32 cellular contexts compared by ENCODE assay signal in the genomic region with DNA sequence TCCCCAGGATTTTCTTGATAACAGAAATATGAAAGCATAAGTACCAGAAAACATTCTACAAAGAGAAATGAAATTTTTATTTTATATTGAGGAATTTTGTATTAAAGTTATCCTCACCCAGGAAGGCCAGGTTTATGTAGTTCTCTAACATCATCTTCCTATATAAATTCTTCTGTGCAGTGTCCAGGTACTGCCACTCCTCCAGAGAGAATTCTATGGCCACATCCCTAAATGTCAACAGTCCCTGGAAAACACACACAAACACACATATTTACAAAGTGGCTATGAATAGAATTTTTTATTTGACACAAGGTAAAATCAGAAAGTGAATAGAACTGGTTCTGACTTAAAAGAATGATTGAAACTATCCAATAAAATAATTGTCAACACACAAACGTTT.
"Had no signal": no experiment of that assay in that cellular context is flagged by ENCODE, and none has a peak within 500 bp of the region (broad histone marks: within the 10 kb centered on the region; RNA-seq: fewer than 3 reads in every experiment).

No MANE protein-coding gene starts in this region.

- H3K4me1 ChIP-seq: ascending aorta, breast epithelium, esophagus muscularis mucosa, foreskin keratinocyte, gastrocnemius medialis had no signal

- ATAC-seq: activated naive CD4-positive, alpha-beta T cell treated with anti-CD3 and anti-CD28 coated beads, Interleukin-2, amount 50 U/mL, for 72 hours; activated T-cell treated with anti-CD3 and anti-CD28 coated beads, Interleukin-2, amount 50 U/mL, for 72 hours; effector memory CD8-positive, alpha-beta T cell; foreskin keratinocyte; gastrocnemius medialis; WTC11 had no signal

- H3K4me3 ChIP-seq: ascending aorta, breast epithelium, cardiac muscle cell, esophagus muscularis mucosa, gastrocnemius medialis had no signal

- H3K9me3 Mint-ChIP-seq: activated naive CD4-positive, alpha-beta T cell treated with anti-CD3 and anti-CD28 coated beads, Interleukin-2, amount 50 U/mL, for 72 hours; activated T-cell treated with anti-CD3 and anti-CD28 coated beads, Interleukin-2, amount 50 U/mL, for 24 hours; effector memory CD8-positive, alpha-beta T cell had no signal

- H3K36me3 ChIP-seq: ascending aorta, breast epithelium, cardiac muscle cell, esophagus muscularis mucosa, gastrocnemius medialis had no signal

- H3K4me1 Mint-ChIP-seq: activated CD4-positive, alpha-beta memory T cell treated with anti-CD3 and anti-CD28 coated beads, Interleukin-2, amount 10 ng/mL, durations not matched to agents 7 days and 5 days; activated CD4-positive, alpha-beta T cell treated with anti-CD3 and anti-CD28 coated beads, Interleukin-2, amount 10 ng/mL, durations not matched to agents 7 days and 5 days; activated naive CD4-positive, alpha-beta T cell treated with anti-CD3 and anti-CD28 coated beads, Interleukin-2, amount 10 ng/mL, durations not matched to agents 7 days and 5 days; activated naive CD8-positive, alpha-beta T cell treated with anti-CD3 and anti-CD28 coated beads, Interleukin-2, amount 10 ng/mL, durations not matched to agents 7 days and 5 days; brain had no signal

- H3K36me3 Mint-ChIP-seq: activated naive CD4-positive, alpha-beta T cell treated with anti-CD3 and anti-CD28 coated beads, Interleukin-2, amount 10 ng/mL, durations not matched to agents 7 days and 5 days; activated naive CD4-positive, alpha-beta T cell treated with anti-CD3 and anti-CD28 coated beads, Interleukin-2, amount 50 U/mL, for 72 hours; activated naive CD8-positive, alpha-beta T cell treated with anti-CD3 and anti-CD28 coated beads, Interleukin-2, amount 10 ng/mL, durations not matched to agents 7 days and 5 days; brain had no signal

- H3K27ac ChIP-seq: ascending aorta, breast epithelium, cardiac muscle cell, esophagus muscularis mucosa, foreskin keratinocyte, gastrocnemius medialis, VCaP had no signal

- H3K9me3 ChIP-seq: ascending aorta, breast epithelium, esophagus muscularis mucosa, gastrocnemius medialis had no signal

- H3K4me3 Mint-ChIP-seq: activated CD4-positive, alpha-beta memory T cell treated with anti-CD3 and anti-CD28 coated beads, Interleukin-2, amount 10 ng/mL, durations not matched to agents 7 days and 5 days; activated CD4-positive, alpha-beta T cell treated with anti-CD3 and anti-CD28 coated beads, Interleukin-2, amount 10 ng/mL, durations not matched to agents 7 days and 5 days; activated naive CD4-positive, alpha-beta T cell treated with anti-CD3 and anti-CD28 coated beads, Interleukin-2, amount 10 ng/mL, durations not matched to agents 7 days and 5 days; activated naive CD8-positive, alpha-beta T cell treated with anti-CD3 and anti-CD28 coated beads, Interleukin-2, amount 10 ng/mL, durations not matched to agents 7 days and 5 days; activated T-cell treated with anti-CD3 and anti-CD28 coated beads, Interleukin-2, amount 50 U/mL, for 24 hours; activated T-cell treated with anti-CD3 and anti-CD28 coated beads, Interleukin-2, amount 50 U/mL, for 72 hours; brain; effector memory CD8-positive, alpha-beta T cell; WTC11 had no signal

- H3K27me3 Mint-ChIP-seq: activated CD4-positive, alpha-beta memory T cell treated with anti-CD3 and anti-CD28 coated beads, Interleukin-2, amount 10 ng/mL, durations not matched to agents 7 days and 5 days; activated CD4-positive, alpha-beta T cell treated with anti-CD3 and anti-CD28 coated beads, Interleukin-2, amount 10 ng/mL, durations not matched to agents 7 days and 5 days; activated naive CD4-positive, alpha-beta T cell treated with anti-CD3 and anti-CD28 coated beads, Interleukin-2, amount 10 ng/mL, durations not matched to agents 7 days and 5 days; activated naive CD8-positive, alpha-beta T cell treated with anti-CD3 and anti-CD28 coated beads, Interleukin-2, amount 10 ng/mL, durations not matched to agents 7 days and 5 days; activated T-cell treated with anti-CD3 and anti-CD28 coated beads, Interleukin-2, amount 50 U/mL, for 24 hours; brain; effector memory CD8-positive, alpha-beta T cell had no signal

- DNase-seq: activated CD4-positive, alpha-beta memory T cell treated with anti-CD3 and anti-CD28 coated beads, Interleukin-2, amount 10 ng/mL, durations not matched to agents 7 days and 5 days; activated CD4-positive, alpha-beta T cell treated with anti-CD3 and anti-CD28 coated beads for 1 hour; activated CD4-positive, alpha-beta T cell treated with anti-CD3 and anti-CD28 coated beads for 4 hours; activated CD4-positive, alpha-beta T cell treated with anti-CD3 and anti-CD28 coated beads, Interleukin-2, amount 10 ng/mL, durations not matched to agents 7 days and 5 days; activated CD4-positive, alpha-beta T cell treated with anti-CD3 and anti-CD28 coated beads, Interleukin-2, amount 50 U/mL, for 4 hours; activated CD8-positive, alpha-beta memory T cell treated with anti-CD3 and anti-CD28 coated beads, Interleukin-2, amount 50 U/mL, for 48 hours; activated gamma-delta T cell; activated naive CD4-positive, alpha-beta T cell; activated naive CD4-positive, alpha-beta T cell treated with anti-CD3 and anti-CD28 coated beads, Interleukin-2, amount 10 ng/mL, durations not matched to agents 7 days and 5 days; activated naive CD8-positive, alpha-beta T cell treated with anti-CD3 and anti-CD28 coated beads, Interleukin-2, amount 10 ng/mL, durations not matched to agents 7 days and 5 days; activated T-cell treated with anti-CD3 and anti-CD28 coated beads for 4 hours; activated T-cell treated with anti-CD3 and anti-CD28 coated beads, Interleukin-2, amount 50 U/mL, for 24 hours; activated T-cell treated with anti-CD3 and anti-CD28 coated beads, Interleukin-2, amount 50 U/mL, for 72 hours; central memory CD4-positive, alpha-beta T cell; cerebellar nuclear complex; cortex of kidney; dermis blood vessel endothelial cell; effector CD4-positive, alpha-beta T cell; effector memory CD8-positive, alpha-beta T cell; erythroblast; foreskin keratinocyte; gastrocnemius medialis; glutamatergic neuron; T-helper 2 cell had no signal

- H3K27ac Mint-ChIP-seq: activated CD4-positive, alpha-beta memory T cell treated with anti-CD3 and anti-CD28 coated beads, Interleukin-2, amount 10 ng/mL, durations not matched to agents 7 days and 5 days; activated CD4-positive, alpha-beta T cell treated with anti-CD3 and anti-CD28 coated beads, Interleukin-2, amount 10 ng/mL, durations not matched to agents 7 days and 5 days; activated naive CD4-positive, alpha-beta T cell treated with anti-CD3 and anti-CD28 coated beads, Interleukin-2, amount 10 ng/mL, durations not matched to agents 7 days and 5 days; activated naive CD4-positive, alpha-beta T cell treated with anti-CD3 and anti-CD28 coated beads, Interleukin-2, amount 50 U/mL, for 72 hours; activated naive CD8-positive, alpha-beta T cell treated with anti-CD3 and anti-CD28 coated beads, Interleukin-2, amount 10 ng/mL, durations not matched to agents 7 days and 5 days; activated T-cell treated with anti-CD3 and anti-CD28 coated beads, Interleukin-2, amount 50 U/mL, for 24 hours; activated T-cell treated with anti-CD3 and anti-CD28 coated beads, Interleukin-2, amount 50 U/mL, for 72 hours; brain; effector memory CD8-positive, alpha-beta T cell; WTC11 had no signal

- H3K27me3 ChIP-seq: ascending aorta, breast epithelium, cardiac muscle cell, esophagus muscularis mucosa, foreskin keratinocyte, gastrocnemius medialis had no signal
